37 cellular contexts compared by ENCODE assay signal in genomic region chr6:13605634-13606033, GRCh38.
"Had no signal": no experiment of that assay in that cellular context is flagged by ENCODE, and none has a peak within 500 bp of the region (broad histone marks: within the 10 kb centered on the region; RNA-seq: fewer than 3 reads in every experiment).

No MANE protein-coding gene starts in this region.

- H3K4me3 ChIP-seq: adrenal gland, cardiac muscle cell had no signal

- H3K9me3 ChIP-seq: adrenal gland had no signal

- FAIRE-seq: bronchial epithelial cell, TTC549 had no signal

- H3K4me1 Mint-ChIP-seq: activated B cell treated with CpG ODN at 0.5 μM for 24 hours; activated naive CD4-positive, alpha-beta T cell treated with anti-CD3 and anti-CD28 coated beads, Interleukin-2, amount 10 ng/mL, durations not matched to agents 7 days and 5 days; activated naive CD4-positive, alpha-beta T cell treated with anti-CD3 and anti-CD28 coated beads, Interleukin-2, amount 50 U/mL, for 24 hours; activated naive CD8-positive, alpha-beta T cell treated with anti-CD3 and anti-CD28 coated beads for 36 hours; brain; central memory CD8-positive, alpha-beta T cell; T-cell had no signal

- H3K27me3 ChIP-seq: adrenal gland, cardiac muscle cell had no signal

- H3K27ac ChIP-seq: adrenal gland, cardiac muscle cell, VCaP had no signal

- ATAC-seq: activated CD8-positive, alpha-beta memory T cell treated with anti-CD3 and anti-CD28 coated beads, Interleukin-2, amount 10 ng/mL, durations not matched to agents 7 days and 5 days; activated CD8-positive, alpha-beta T cell treated with anti-CD3 and anti-CD28 coated beads for 36 hours; activated T-cell treated with anti-CD3 and anti-CD28 coated beads, Interleukin-2, amount 50 U/mL, for 4 hours; activated T-cell treated with anti-CD3 and anti-CD28 coated beads, Interleukin-2, amount 50 U/mL, for 72 hours; T-cell had no signal

- H3K4me1 ChIP-seq: adrenal gland had no signal

- H3K4me3 Mint-ChIP-seq: activated B cell treated with CpG ODN at 0.5 μM for 24 hours; activated CD4-positive, alpha-beta memory T cell treated with anti-CD3 and anti-CD28 coated beads for 36 hours; activated CD4-positive, alpha-beta T cell treated with anti-CD3 and anti-CD28 coated beads, Interleukin-2, amount 10 ng/mL, durations not matched to agents 24 days and 14 days; activated CD8-positive, alpha-beta memory T cell treated with anti-CD3 and anti-CD28 coated beads, Interleukin-2, amount 10 ng/mL, durations not matched to agents 7 days and 5 days; activated CD8-positive, alpha-beta T cell treated with anti-CD3 and anti-CD28 coated beads for 36 hours; activated naive CD4-positive, alpha-beta T cell treated with anti-CD3 and anti-CD28 coated beads, Interleukin-2, amount 10 ng/mL, durations not matched to agents 7 days and 5 days; activated naive CD4-positive, alpha-beta T cell treated with anti-CD3 and anti-CD28 coated beads, Interleukin-2, amount 50 U/mL, for 24 hours; activated naive CD8-positive, alpha-beta T cell treated with anti-CD3 and anti-CD28 coated beads for 36 hours; activated T-cell treated with anti-CD3 and anti-CD28 coated beads, Interleukin-2, amount 50 U/mL, for 4 hours; activated T-cell treated with anti-CD3 and anti-CD28 coated beads, Interleukin-2, amount 50 U/mL, for 72 hours; activated T-helper 1 cell treated with anti-CD3 and anti-CD28 coated beads, Interleukin-12 subunit alpha, Interleukin-12 subunit beta, Interleukin-2, Interleukin-4 antibody, amounts not matched to agents 30 ng/mL and 10 ng/mL and 1 ng/mL, durations not matched to agents 14 hours and 24 hours and 36 hours; brain; central memory CD8-positive, alpha-beta T cell; T-cell; T-helper 2 cell treated with Interferon-gamma antibody and Interleukin-4, amounts not matched to agents 5 μg/mL and 100 μg/mL, for 36 hours had no signal

- H3K27me3 Mint-ChIP-seq: activated B cell treated with CpG ODN at 0.5 μM for 24 hours; activated CD4-positive, alpha-beta memory T cell treated with anti-CD3 and anti-CD28 coated beads for 36 hours; activated CD4-positive, alpha-beta T cell treated with anti-CD3 and anti-CD28 coated beads, Interleukin-2, amount 10 ng/mL, durations not matched to agents 24 days and 14 days; activated CD8-positive, alpha-beta memory T cell treated with anti-CD3 and anti-CD28 coated beads, Interleukin-2, amount 10 ng/mL, durations not matched to agents 7 days and 5 days; activated CD8-positive, alpha-beta T cell treated with anti-CD3 and anti-CD28 coated beads for 36 hours; activated naive CD4-positive, alpha-beta T cell treated with anti-CD3 and anti-CD28 coated beads, Interleukin-2, amount 10 ng/mL, durations not matched to agents 7 days and 5 days; activated naive CD4-positive, alpha-beta T cell treated with anti-CD3 and anti-CD28 coated beads, Interleukin-2, amount 50 U/mL, for 24 hours; activated naive CD8-positive, alpha-beta T cell treated with anti-CD3 and anti-CD28 coated beads for 36 hours; brain; central memory CD8-positive, alpha-beta T cell; T-cell had no signal

- DNase-seq: activated B cell treated with CpG ODN at 0.5 μM for 24 hours; activated CD4-positive, alpha-beta memory T cell treated with anti-CD3 and anti-CD28 coated beads for 36 hours; activated CD4-positive, alpha-beta T cell treated with anti-CD3 and anti-CD28 coated beads for 4 hours; activated CD4-positive, alpha-beta T cell treated with anti-CD3 and anti-CD28 coated beads, Interleukin-2, amount 10 ng/mL, durations not matched to agents 24 days and 14 days; activated CD4-positive, alpha-beta T cell treated with anti-CD3 and anti-CD28 coated beads, Interleukin-2, amount 50 U/mL, for 1 hour; activated CD4-positive, alpha-beta T cell treated with anti-CD3 and anti-CD28 coated beads, Interleukin-2, amount 50 U/mL, for 4 hours; activated CD4-positive, CD25-positive, alpha-beta regulatory T cell treated with anti-CD3 and anti-CD28 coated beads, Interleukin-2, amount 50 U/mL, for 72 hours; activated CD8-positive, alpha-beta memory T cell treated with anti-CD3 and anti-CD28 coated beads for 24 hours; activated CD8-positive, alpha-beta memory T cell treated with anti-CD3 and anti-CD28 coated beads, Interleukin-2, amount 10 ng/mL, durations not matched to agents 7 days and 5 days; activated CD8-positive, alpha-beta T cell treated with anti-CD3 and anti-CD28 coated beads for 36 hours; activated effector memory CD4-positive, alpha-beta T cell treated with Interleukin-2 at 50 U/mL for 16 hours; activated gamma-delta T cell; activated naive CD4-positive, alpha-beta T cell treated with anti-CD3 and anti-CD28 coated beads, Interleukin-2, amount 10 ng/mL, durations not matched to agents 7 days and 5 days; activated naive CD4-positive, alpha-beta T cell treated with Interleukin-2 at 50 U/mL for 16 hours; activated naive CD8-positive, alpha-beta T cell treated with anti-CD3 and anti-CD28 coated beads for 36 hours; activated T-cell treated with anti-CD3 and anti-CD28 coated beads for 4 hours; activated T-cell treated with anti-CD3 and anti-CD28 coated beads, Interleukin-2, amount 50 U/mL, for 1 hour; activated T-cell treated with anti-CD3 and anti-CD28 coated beads, Interleukin-2, amount 50 U/mL, for 4 hours; activated T-cell treated with anti-CD3 and anti-CD28 coated beads, Interleukin-2, amount 50 U/mL, for 72 hours; adrenal gland; amniotic stem cell; aorta; caudate nucleus; cerebellar nuclear complex; T-cell; T-helper 2 cell; T-helper 9 cell had no signal

- H3K27ac Mint-ChIP-seq: activated B cell treated with CpG ODN at 0.5 μM for 24 hours; activated CD4-positive, alpha-beta memory T cell treated with anti-CD3 and anti-CD28 coated beads for 36 hours; activated CD4-positive, alpha-beta T cell treated with anti-CD3 and anti-CD28 coated beads, Interleukin-2, amount 10 ng/mL, durations not matched to agents 24 days and 14 days; activated CD8-positive, alpha-beta memory T cell treated with anti-CD3 and anti-CD28 coated beads, Interleukin-2, amount 10 ng/mL, durations not matched to agents 7 days and 5 days; activated CD8-positive, alpha-beta T cell treated with anti-CD3 and anti-CD28 coated beads for 36 hours; activated naive CD4-positive, alpha-beta T cell treated with anti-CD3 and anti-CD28 coated beads, Interleukin-2, amount 10 ng/mL, durations not matched to agents 7 days and 5 days; activated naive CD4-positive, alpha-beta T cell treated with anti-CD3 and anti-CD28 coated beads, Interleukin-2, amount 50 U/mL, for 24 hours; activated naive CD8-positive, alpha-beta T cell treated with anti-CD3 and anti-CD28 coated beads for 36 hours; activated T-cell treated with anti-CD3 and anti-CD28 coated beads, Interleukin-2, amount 50 U/mL, for 72 hours; activated T-helper 1 cell treated with anti-CD3 and anti-CD28 coated beads, Interleukin-12 subunit alpha, Interleukin-12 subunit beta, Interleukin-2, Interleukin-4 antibody, amounts not matched to agents 30 ng/mL and 10 ng/mL and 1 ng/mL, durations not matched to agents 14 hours and 24 hours and 36 hours; activated T-helper 2 cell treated with anti-CD3 and anti-CD28 coated beads, Interferon-gamma antibody, Interleukin-2, Interleukin-4, amounts not matched to agents 10 μg/mL and 5 μg/mL and 100 μg/mL, durations not matched to agents 14 hours and 24 hours and 36 hours; brain; T-cell; T-helper 2 cell treated with Interferon-gamma antibody and Interleukin-4, amounts not matched to agents 5 μg/mL and 100 μg/mL, for 36 hours had no signal

- H3K9me3 Mint-ChIP-seq: activated B cell treated with CpG ODN at 0.5 μM for 24 hours; activated CD4-positive, alpha-beta memory T cell treated with anti-CD3 and anti-CD28 coated beads for 36 hours; activated CD4-positive, alpha-beta T cell treated with anti-CD3 and anti-CD28 coated beads, Interleukin-2, amount 10 ng/mL, durations not matched to agents 24 days and 14 days; activated CD8-positive, alpha-beta T cell treated with anti-CD3 and anti-CD28 coated beads for 36 hours; activated naive CD4-positive, alpha-beta T cell treated with anti-CD3 and anti-CD28 coated beads, Interleukin-2, amount 10 ng/mL, durations not matched to agents 7 days and 5 days; activated naive CD4-positive, alpha-beta T cell treated with anti-CD3 and anti-CD28 coated beads, Interleukin-2, amount 50 U/mL, for 24 hours; activated naive CD8-positive, alpha-beta T cell treated with anti-CD3 and anti-CD28 coated beads for 36 hours; activated T-cell treated with anti-CD3 and anti-CD28 coated beads, Interleukin-2, amount 50 U/mL, for 4 hours; activated T-cell treated with anti-CD3 and anti-CD28 coated beads, Interleukin-2, amount 50 U/mL, for 72 hours; activated T-helper 1 cell treated with anti-CD3 and anti-CD28 coated beads, Interleukin-12 subunit alpha, Interleukin-12 subunit beta, Interleukin-2, Interleukin-4 antibody, amounts not matched to agents 30 ng/mL and 10 ng/mL and 1 ng/mL, durations not matched to agents 14 hours and 24 hours and 36 hours; activated T-helper 2 cell treated with anti-CD3 and anti-CD28 coated beads, Interferon-gamma antibody, Interleukin-2, Interleukin-4, amounts not matched to agents 10 μg/mL and 5 μg/mL and 100 μg/mL, durations not matched to agents 14 hours and 24 hours and 36 hours; brain; central memory CD8-positive, alpha-beta T cell; T-cell; T-helper 2 cell treated with Interferon-gamma antibody and Interleukin-4, amounts not matched to agents 5 μg/mL and 100 μg/mL, for 36 hours had no signal
